28 cellular contexts compared by ENCODE assay signal in the genomic region with DNA sequence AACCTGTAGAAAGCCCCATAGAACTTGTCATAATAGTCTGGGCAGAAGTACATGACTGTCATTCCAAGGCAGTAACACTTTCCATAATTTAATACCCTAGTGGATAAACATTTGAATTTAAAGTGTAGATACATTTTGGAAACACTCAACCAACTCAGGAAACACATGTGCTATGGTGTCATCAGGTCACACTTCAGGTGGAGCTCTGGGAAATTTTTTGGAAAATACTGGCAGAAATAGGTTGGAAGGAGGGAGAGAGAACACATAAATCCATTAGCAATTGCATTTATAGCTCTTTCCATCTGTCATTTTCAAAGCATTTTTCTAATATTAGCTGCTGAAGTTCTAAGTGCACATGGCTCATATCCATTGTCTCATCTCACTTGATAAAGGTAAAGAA.
"Had no signal": no experiment of that assay in that cellular context is flagged by ENCODE, and none has a peak within 500 bp of the region (broad histone marks: within the 10 kb centered on the region; RNA-seq: fewer than 3 reads in every experiment).

No MANE protein-coding gene starts in this region.

- H3K36me3 ChIP-seq: ascending aorta had no signal

- H3K27ac ChIP-seq: ascending aorta, WERI-Rb-1 had no signal

- H3K9me3 ChIP-seq: ascending aorta had no signal

- H3K4me3 ChIP-seq: ascending aorta had no signal

- DNase-seq: activated CD4-positive, alpha-beta memory T cell treated with anti-CD3 and anti-CD28 coated beads, Interleukin-2, amount 10 ng/mL, durations not matched to agents 7 days and 5 days; activated CD4-positive, alpha-beta T cell treated with anti-CD3 and anti-CD28 coated beads for 1 hour; activated CD4-positive, alpha-beta T cell treated with anti-CD3 and anti-CD28 coated beads for 36 hours; activated CD4-positive, alpha-beta T cell treated with anti-CD3 and anti-CD28 coated beads for 48 hours; activated CD4-positive, alpha-beta T cell treated with anti-CD3 and anti-CD28 coated beads, Interleukin-2, amount 10 ng/mL, durations not matched to agents 7 days and 5 days; activated CD4-positive, alpha-beta T cell treated with anti-CD3 and anti-CD28 coated beads, Interleukin-2, amount 50 U/mL, for 48 hours; activated CD4-positive, CD25-positive, alpha-beta regulatory T cell; activated CD8-positive, alpha-beta memory T cell treated with anti-CD3 and anti-CD28 coated beads for 24 hours; activated CD8-positive, alpha-beta memory T cell treated with anti-CD3 and anti-CD28 coated beads, Interleukin-2, amount 10 ng/mL, durations not matched to agents 7 days and 5 days; activated CD8-positive, alpha-beta memory T cell treated with anti-CD3 and anti-CD28 coated beads, Interleukin-2, amount 50 U/mL, for 48 hours; activated CD8-positive, alpha-beta T cell treated with anti-CD3 and anti-CD28 coated beads, Interleukin-2, amount 10 ng/mL, durations not matched to agents 7 days and 5 days; activated effector memory CD4-positive, alpha-beta T cell treated with Interleukin-2 at 50 U/mL for 16 hours; activated gamma-delta T cell; activated naive CD4-positive, alpha-beta T cell treated with anti-CD3 and anti-CD28 coated beads, Interleukin-2, amount 10 ng/mL, durations not matched to agents 7 days and 5 days; activated naive CD4-positive, alpha-beta T cell treated with Interleukin-2 at 50 U/mL for 16 hours; activated naive CD8-positive, alpha-beta T cell treated with anti-CD3 and anti-CD28 coated beads, Interleukin-2, amount 10 ng/mL, durations not matched to agents 7 days and 5 days; activated naive CD8-positive, alpha-beta T cell treated with anti-CD3 and anti-CD28 coated beads, Interleukin-2, amount 50 U/mL, for 24 hours; activated T-cell treated with anti-CD3 and anti-CD28 coated beads, Interleukin-2, amount 50 U/mL, for 24 hours; activated T-cell treated with anti-CD3 and anti-CD28 coated beads, Interleukin-2, amount 50 U/mL, for 48 hours; amygdala; anterior cingulate cortex; central memory CD4-positive, alpha-beta T cell; T-helper 1 cell; T-helper 2 cell; T-helper 9 cell; WERI-Rb-1 had no signal

- H3K4me1 ChIP-seq: ascending aorta had no signal

- FAIRE-seq: bronchial epithelial cell had no signal

- H3K27me3 ChIP-seq: ascending aorta had no signal
